In genomic region chr13:78655007-78655406, GRCh38 we compare ENCODE assay signal across 27 cellular contexts. TPM values are rescaled to one million over a fixed set of nuclear protein-coding genes. Genes with fewer than 3 reads are reported as not detected.
"Had no signal": no experiment of that assay in that cellular context is flagged by ENCODE, and none has a peak within 500 bp of the region (broad histone marks: within the 10 kb centered on the region; RNA-seq: fewer than 3 reads in every experiment).

No MANE protein-coding gene starts in this region.

- H3K9ac ChIP-seq: neural progenitor cell had no signal

- H3K27ac ChIP-seq: dorsolateral prefrontal cortex, neural progenitor cell, ovary, testis, tibial nerve had no signal

- H3K36me3 ChIP-seq: gastrocnemius medialis, neural progenitor cell, ovary, tibial nerve had no signal

- H2AFZ ChIP-seq: neural progenitor cell had no signal

- H3K4me3 ChIP-seq: dorsolateral prefrontal cortex, gastrocnemius medialis, lung, neural progenitor cell, ovary, testis, tibial nerve had no signal

- DNase-seq: cortex of kidney; dorsolateral prefrontal cortex; effector CD8-positive, alpha-beta T cell; gastrocnemius medialis; immature natural killer cell; left cardiac atrium; left ventricle myocardium superior; mesendoderm; naive B cell; nucleus accumbens; ovary; right cardiac atrium; small intestine; stimulated activated CD4-positive, alpha-beta T cell treated with anti-CD3 and anti-CD28 coated beads, Interleukin-12 subunit alpha, Interleukin-12 subunit beta, amount 100 ng/mL, for 4 hours; stimulated activated CD4-positive, alpha-beta T cell treated with anti-CD3 and anti-CD28 coated beads, Interleukin-2, amount 100 ng/mL, for 48 hours; testis had no signal

- H3K4me2 ChIP-seq: neural progenitor cell had no signal

- H3K9me3 Mint-ChIP-seq: central memory CD8-positive, alpha-beta T cell; immature natural killer cell; neural progenitor cell; stimulated activated naive CD8-positive, alpha-beta T cell treated with anti-CD3 and anti-CD28 coated beads, Interleukin-15, Interleukin-2, amounts not matched to agents 100 ng/mL and 50 ng/mL, for 24 hours had no signal

- H3K27me3 ChIP-seq: dorsolateral prefrontal cortex, gastrocnemius medialis, ovary, testis, tibial nerve had no signal

- ATAC-seq: esophagus mucosa, gastrocnemius medialis, left cardiac atrium, left ventricle myocardium superior, right cardiac atrium had no signal

- H3K36me3 Mint-ChIP-seq: immature natural killer cell, naive B cell had no signal

- H3K27ac Mint-ChIP-seq: neural progenitor cell; stimulated activated naive CD8-positive, alpha-beta T cell treated with anti-CD3 and anti-CD28 coated beads, Interleukin-15, Interleukin-2, amounts not matched to agents 100 ng/mL and 50 ng/mL, for 24 hours had no signal

- H3K27me3 Mint-ChIP-seq: central memory CD8-positive, alpha-beta T cell; naive B cell; stimulated activated naive CD8-positive, alpha-beta T cell treated with anti-CD3 and anti-CD28 coated beads, Interleukin-15, Interleukin-2, amounts not matched to agents 100 ng/mL and 50 ng/mL, for 24 hours had no signal

- H3K4me3 Mint-ChIP-seq: central memory CD8-positive, alpha-beta T cell; immature natural killer cell; neural progenitor cell; stimulated activated naive CD8-positive, alpha-beta T cell treated with anti-CD3 and anti-CD28 coated beads, Interleukin-15, Interleukin-2, amounts not matched to agents 100 ng/mL and 50 ng/mL, for 24 hours had no signal

- H3K9me3 ChIP-seq: gastrocnemius medialis, ovary, testis, tibial nerve had no signal

RNA-seq across cellular contexts. Expression of gene POU4F1, which starts 51.7 kb away (rescaled TPM):
- total RNA-seq: fibroblast of villous mesenchyme, gastrocnemius medialis, left cardiac atrium, left ventricle myocardium superior, lung, ovary, posterior vena cava, right cardiac atrium, subcutaneous adipose tissue, tibial nerve, ureter had no signal
- polyA plus RNA-seq: immature natural killer cell, keratinocyte, lung, right cardiac atrium had no signal
